Comparison of ENCODE assay signal across 8 cellular contexts in the genomic region with DNA sequence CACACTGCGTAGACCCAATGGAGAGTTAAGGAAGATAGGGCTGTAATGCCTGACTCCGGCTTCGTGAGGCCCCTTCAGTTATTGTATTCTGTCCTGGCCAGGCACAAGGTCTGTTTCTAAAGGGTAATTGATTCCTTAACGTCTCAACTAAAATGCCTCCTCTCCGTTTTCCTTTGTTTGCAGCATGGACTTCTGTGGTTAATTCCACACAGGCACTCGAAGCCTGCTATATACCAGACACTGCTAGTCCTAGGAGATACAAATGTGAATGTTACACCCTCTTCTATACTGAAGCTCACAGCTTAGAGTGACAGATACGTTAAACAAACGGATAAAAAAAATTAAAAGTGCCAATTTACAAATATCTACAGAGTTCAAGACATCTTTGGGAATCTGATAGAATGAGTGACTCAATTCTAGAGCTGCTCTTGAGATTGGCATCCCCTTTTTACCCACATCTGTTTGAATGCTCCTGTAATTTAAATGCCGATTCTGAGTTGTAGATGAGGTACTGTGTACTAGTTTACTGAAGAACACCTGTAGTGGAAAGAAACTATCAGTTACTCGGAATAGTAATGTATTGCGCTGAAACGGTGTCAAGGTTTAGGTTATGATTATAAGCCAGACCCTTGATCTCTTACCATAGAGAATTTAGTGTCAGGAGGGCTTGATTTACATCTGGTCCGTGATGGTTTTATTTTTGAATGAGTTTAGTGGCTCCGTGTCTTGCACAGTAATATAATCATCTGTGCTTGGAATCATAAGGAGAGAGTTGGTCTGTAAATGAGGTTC. TPM values are rescaled to one million over a fixed set of nuclear protein-coding genes. Genes with fewer than 3 reads are reported as not detected.
DNase-seq lines count a peak whose midpoint lies in the region; ATAC-seq and TF ChIP-seq lines count a peak whose summit lies in the region.

No MANE protein-coding gene starts in this region.

- no peak overlapping the region for H3K27ac ChIP-seq in iPS DF 6.9 (ENCODE audit: low read length)

- peak overlapping the region; percentile 99 for H3K4me3 Mint-ChIP-seq in activated B cell treated with CpG ODN at 0.5 μM for 24 hours

- CTCF ChIA-PET in activated B cell treated with CpG ODN at 0.5 μM for 24 hours (lab: Charles Lee), result interaction anchor here (1.1 to 2.4 kb wide), 4 partner anchors 31 to 115 kb away, joined by 3 to 7 read pairs (median 5); a partner anchor contains a TSS

- intact Hi-C loops in activated B cell treated with CpG ODN at 0.5 μM for 24 hours (cut with micrococcal nuclease), result loop anchor here (1.0 to 2.0 kb wide), 5 partner anchors 111 to 420 kb away; a partner anchor contains a TSS

- no peak for TF ChIP-seq CTCF in activated B cell treated with CpG ODN at 0.5 μM for 24 hours (IDR thresholded peaks at IDR 0.05)
- TF ChIP-seq CTCF in GM10266 (IDR thresholded peaks at IDR 0.05; ENCODE audit: control insufficient read depth, insufficient read depth, low read depth, missing control alignments), result no peak

- no peaks in the 10 kb centered on the region for H3K9me3 ChIP-seq in iPS DF 6.9 (ENCODE audit: control insufficient read depth, insufficient read depth, low read length)

- no peaks in the 10 kb centered on the region for H3K9me3 Mint-ChIP-seq in activated B cell treated with CpG ODN at 0.5 μM for 24 hours

- peaks cover 57% of the 10 kb centered on the region for H3K4me1 Mint-ChIP-seq in activated B cell treated with CpG ODN at 0.5 μM for 24 hours

- WGBS in iPS DF 6.9 (ENCODE audit: insufficient coverage, insufficient read length), result no CpG with 5 or more reads among the region's 14 CpGs

- H3K27me3 Mint-ChIP-seq in activated B cell treated with CpG ODN at 0.5 μM for 24 hours, result no peaks in the 10 kb centered on the region

- H3K36me3 ChIP-seq in iPS DF 6.9 (ENCODE audit: control insufficient read depth, insufficient read depth, low read length), result no peaks in the 10 kb centered on the region

- H3K36me3 Mint-ChIP-seq in activated B cell treated with CpG ODN at 0.5 μM for 24 hours (ENCODE audit: low read depth), result peaks cover 15% of the 10 kb centered on the region

- no peaks in the 10 kb centered on the region for H3K27me3 ChIP-seq in iPS DF 6.9 (ENCODE audit: control insufficient read depth, insufficient read depth, low read length)

- no peaks in the 10 kb centered on the region for H3K4me1 ChIP-seq in iPS DF 6.9 (ENCODE audit: control insufficient read depth, insufficient read depth, low read length)

- POLR2A ChIA-PET in activated B cell treated with CpG ODN at 0.5 μM for 24 hours (lab: Charles Lee), result interaction anchor here (0.9 to 3.3 kb wide), 18 partner anchors 8 to 311 kb away, joined by 3 to 170 read pairs (median 4); a partner anchor contains a TSS

- H3K4me3 ChIP-seq in iPS DF 6.9 (ENCODE audit: low read length), result peak overlapping the region; percentile 99

- DNase-seq in ELR (ENCODE audit: low read depth), result peak; percentile 19
- no peak for DNase-seq in activated B cell treated with CpG ODN at 0.5 μM for 24 hours
- no peak for DNase-seq in iPS DF 6.9 (ENCODE audit: low read depth, low spot score)
- DNase-seq in stimulated activated naive CD8-positive, alpha-beta T cell treated with anti-CD3 and anti-CD28 coated beads, Interleukin-15, Interleukin-2, amounts not matched to agents 100 U/mL and 50 U/mL, for 24 hours, result no peak
- DNase-seq in NCI-H748 (lab: John Stamatoyannopoulos, UW; ENCODE audit: unreplicated experiment), result no peak
- DNase-seq in GM10266 (ENCODE audit: extremely low spot score), result no peak
- no peak for DNase-seq in SHP77 treated with DMSO at 0.1 percent for 48 hours (lab: John Stamatoyannopoulos, UW)

- ATAC-seq in HG02763 (IDR thresholded peaks at IDR 0.05; ENCODE audit: unreplicated experiment) (peak; percentile 11), activated B cell treated with CpG ODN at 0.5 μM for 24 hours (ENCODE audit: low read depth) (peak; percentile 4)
- peak; percentile 5 for ATAC-seq in stimulated activated naive CD8-positive, alpha-beta T cell treated with anti-CD3 and anti-CD28 coated beads, Interleukin-15, Interleukin-2, amounts not matched to agents 100 U/mL and 50 U/mL, for 24 hours

- H3K27ac Mint-ChIP-seq in activated B cell treated with CpG ODN at 0.5 μM for 24 hours, result peak overlapping the region; percentile 96

RNA-seq across cellular contexts. Expression of a gene that starts 0.8 kb away (rescaled TPM):
- total RNA-seq in activated B cell treated with CpG ODN at 0.5 μM for 24 hours, result 163 and 180 TPM in 2 replicates
